Comparison of ENCODE assay signal across 8 cellular contexts in the genomic region with DNA sequence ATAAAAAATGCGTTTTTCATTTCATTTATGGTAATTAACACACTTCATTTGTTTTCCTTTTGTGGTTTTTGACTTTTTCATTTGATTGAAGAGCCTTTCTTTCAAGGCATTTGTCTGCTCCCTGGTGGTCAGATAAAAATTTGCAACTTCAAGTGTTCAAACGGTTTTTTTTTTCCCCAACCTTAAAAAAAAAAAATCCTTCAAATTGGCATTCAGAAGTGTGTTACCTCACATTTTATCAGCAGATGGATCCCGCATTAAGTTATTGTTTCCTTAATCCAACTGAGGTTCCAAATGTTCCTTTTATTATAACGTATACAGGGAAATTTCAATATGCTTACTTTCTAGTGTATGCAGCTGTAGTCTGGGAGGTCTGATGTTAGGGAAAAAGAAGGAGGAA. TPM values are rescaled to one million over a fixed set of nuclear protein-coding genes. Genes with fewer than 3 reads are reported as not detected.
A peak's percentile ranks its signal among the peaks of the same experiment; 100 is the strongest.
DNase-seq lines count a peak whose midpoint lies in the region; ATAC-seq and TF ChIP-seq lines count a peak whose summit lies in the region.

No MANE protein-coding gene starts in this region.

- peak; percentile 10 to 29 for DNase-seq in NOMO-1 (lab: John Stamatoyannopoulos, UW; ENCODE audit: unreplicated experiment in 2 of 2)
- DNase-seq in NOMO-1 treated with dmso at 0.1 percent for 144 hours (lab: John Stamatoyannopoulos, UW; ENCODE audit: unreplicated experiment) = no peak
- peak; percentile 53 for DNase-seq in M059J (ENCODE audit: low read depth)
- no peak for DNase-seq in SK-N-MC (ENCODE audit: low read depth, low spot score)
- DNase-seq in hepatocyte (ENCODE audit: low spot score) = peak; percentile 66
- DNase-seq in vagina (ENCODE audit: extremely low spot score in 2 of 2) = no peak

- no peak overlapping the region for H3K4me2 ChIP-seq in hepatocyte

- H3K9ac ChIP-seq in SK-N-MC (ENCODE audit: insufficient read length) = peak overlapping the region; percentile 46

- no peaks in the 10 kb centered on the region for H3K9me2 ChIP-seq in hepatocyte (replicated peaks; ENCODE audit: insufficient read depth)

- WGBS in hepatocyte (ENCODE audit: low lambda C conversion rate, missing lambda C conversion rate) = 5% methylated on average over 4 of the region's 4 CpGs

- no peaks in the 10 kb centered on the region for H3K79me2 ChIP-seq in hepatocyte

- H3K27me3 ChIP-seq in hepatocyte = no peaks in the 10 kb centered on the region
- H3K27me3 ChIP-seq in vagina = no peaks in the 10 kb centered on the region

- H2AFZ ChIP-seq in hepatocyte = no peak overlapping the region

- H3K4me3 ChIP-seq in SK-N-MC (0 out of 2 replicates have a peak overlapping the region, but pooled peaks have one; percentile 17), hepatocyte (no peak overlapping the region), vagina (no peak overlapping the region)

- no peak for TF ChIP-seq POLR2A in vagina (IDR thresholded peaks at IDR 0.05)

- H3K4me1 ChIP-seq in hepatocyte (ENCODE audit: insufficient read depth) (no peaks in the 10 kb centered on the region), vagina (no peaks in the 10 kb centered on the region)

- no peaks in the 10 kb centered on the region for H3K9me3 ChIP-seq in SK-N-MC (ENCODE audit: low read depth, low read length)
- H3K9me3 ChIP-seq in hepatocyte (ENCODE audit: low read depth) = no peaks in the 10 kb centered on the region
- H3K9me3 ChIP-seq in vagina = no peaks in the 10 kb centered on the region

- TF ChIP-seq CTCF in hepatocyte (IDR thresholded peaks at IDR 0.05; ENCODE audit: poor library complexity) = peak; percentile 73
- TF ChIP-seq CTCF in vagina (IDR thresholded peaks at IDR 0.05) = peak in 2 of 3 experiments; percentile 35 to 55

- intact Hi-C loops in vagina (cut with DNase I) = no loop called here

- H3K36me3 ChIP-seq in SK-N-MC (ENCODE audit: insufficient read depth, low read length) = no peaks in the 10 kb centered on the region
- no peaks in the 10 kb centered on the region for H3K36me3 ChIP-seq in hepatocyte (replicated peaks; ENCODE audit: insufficient read depth, low read depth)
- H3K36me3 ChIP-seq in vagina = no peaks in the 10 kb centered on the region

- H3K27ac ChIP-seq in SK-N-MC (no peak overlapping the region), hepatocyte (no peak overlapping the region), vagina (no peak overlapping the region)

- ATAC-seq in HG03095 (IDR thresholded peaks at IDR 0.05; ENCODE audit: unreplicated experiment) (no peak), HG03521 (IDR thresholded peaks at IDR 0.05; ENCODE audit: unreplicated experiment) (no peak)

- H4K20me1 ChIP-seq in hepatocyte (ENCODE audit: insufficient read depth, poor library complexity, severe bottlenecking) = no peaks in the 10 kb centered on the region

RNA-seq across cellular contexts. Expression of gene MYF5, which starts 47.2 kb away (rescaled TPM):
- total RNA-seq in M059J (2014; rRNA removed; shearing (Covaris generic)) = not detected in 2 replicates
- total RNA-seq in hepatocyte (not detected in 2 replicates), vagina (not detected)
- polyA plus RNA-seq in hepatocyte = not detected in 2 replicates

RNA-seq across cellular contexts. Expression of gene MYF6, which starts 56.4 kb away (rescaled TPM):
- not detected in 2 replicates for total RNA-seq in M059J (2014; rRNA removed; shearing (Covaris generic))
- total RNA-seq in hepatocyte = 0.30 TPM in 1 of 2 replicates, not detected in the other
- not detected in 2 replicates for polyA plus RNA-seq in hepatocyte
- not detected for total RNA-seq in vagina

Comparison
In these comparisons a context has a peak if more than half of its experiments do, and no peak if none do; other contexts are left out.
1. DNase-seq: peak in NOMO-1 (2 of 2), M059J (single experiment) and hepatocyte (single experiment); none in NOMO-1 treated with dmso at 0.1 percent for 144 hours (single experiment), SK-N-MC (single experiment) and vagina (0 of 2).